In the genomic region with DNA sequence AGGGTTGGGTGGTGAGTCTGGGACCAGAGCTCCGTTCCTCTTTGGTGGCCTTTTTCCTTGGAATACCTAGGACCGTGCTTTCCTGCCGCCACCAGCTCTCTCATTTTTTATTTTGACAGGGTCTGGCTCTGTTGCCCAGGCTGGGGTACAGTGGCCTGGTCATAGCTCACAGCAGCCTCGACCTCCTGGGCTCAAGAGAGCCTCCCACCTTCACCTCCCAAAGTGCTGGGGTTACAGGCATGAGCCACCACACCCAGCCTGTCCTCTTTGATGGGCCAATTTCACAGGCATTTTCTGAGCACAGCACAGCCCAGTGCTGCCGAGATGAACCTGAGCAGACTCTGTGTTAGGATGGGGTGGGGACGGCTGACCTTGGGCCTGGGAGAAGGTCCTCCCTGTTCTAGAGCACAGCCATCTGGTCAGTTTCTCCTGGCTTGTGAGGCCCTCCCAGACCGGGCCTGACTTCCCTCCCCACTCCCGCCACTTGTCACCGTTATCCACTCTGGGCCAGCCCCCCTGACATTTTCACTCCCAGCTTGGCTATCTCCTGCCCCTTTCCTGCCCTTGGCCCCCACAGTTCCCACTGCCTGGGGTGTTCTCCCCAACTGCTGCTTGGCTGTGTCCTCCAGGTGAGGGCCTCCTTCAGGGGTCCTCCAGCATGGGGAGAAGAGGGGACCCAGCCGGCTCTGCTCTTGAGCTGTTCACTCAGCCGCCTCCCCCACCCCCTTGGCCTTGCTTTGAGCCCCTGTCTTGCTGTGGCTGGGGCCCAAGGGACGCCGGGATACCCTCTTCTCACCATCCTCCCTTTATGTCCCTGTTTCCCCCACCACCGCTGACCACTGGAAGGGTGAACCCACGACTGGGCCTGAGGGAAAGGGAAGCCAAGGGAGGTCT, we compare ENCODE assay signal across 13 cellular contexts. TPM values are rescaled to one million over a fixed set of nuclear protein-coding genes. Genes with fewer than 3 reads are reported as not detected.
A peak's percentile ranks its signal among the peaks of the same experiment; 100 is the strongest.
DNase-seq lines count a peak whose midpoint lies in the region; ATAC-seq, FAIRE-seq and TF ChIP-seq lines count a peak whose summit lies in the region.
"Had no signal": no experiment of that assay in that cellular context is flagged by ENCODE, and none has a peak within 500 bp of the region (broad histone marks: within the 10 kb centered on the region; RNA-seq: fewer than 3 reads in every experiment).

No MANE protein-coding gene starts in this region.

- H3K56ac ChIP-seq in H1 (replicated peaks; ENCODE audit: insufficient read length, low read depth, low read length): no peak overlapping the region

- no peak overlapping the region for H4K5ac ChIP-seq in H1 (ENCODE audit: insufficient read length, low read depth, low read length)

- H3K79me1 ChIP-seq in H1 (ENCODE audit: low read depth, low read length): 0 out of 2 replicates have a peak, but pooled peaks cover 3% of the 10 kb centered on the region

- no peak for ATAC-seq in T-cell (replicated peaks in 1 of 4)

- DNase-seq in activated naive CD4-positive, alpha-beta T cell treated with anti-CD3 and anti-CD28 coated beads, Interleukin-2, amount 10 ng/mL, durations not matched to agents 7 days and 5 days: no peak
- no peak for DNase-seq in activated naive CD4-positive, alpha-beta T cell treated with anti-CD3 and anti-CD28 coated beads, Interleukin-2, amount 50 U/mL, for 16 hours
- DNase-seq in T-cell (no peak), H1 (ENCODE audit: low read depth in 1 of 2, low spot score in 2 of 2) (no peak), mesothelial cell of epicardium (ENCODE audit: low spot score in 2 of 2, unreplicated experiment in 2 of 2) (no peak), HK-2 (ENCODE audit: unreplicated experiment) (no peak), NCI-H774 (lab: John Stamatoyannopoulos, UW) (no peak)
- DNase-seq: brain microvascular endothelial cell; effector CD8-positive, alpha-beta T cell; NCI-H1105 treated with DMSO at 0.1 percent for 48 hours; NCI-H2227 treated with DMSO at 0.1 percent for 48 hours; occipital lobe had no signal

- peaks cover 89% of the 10 kb centered on the region for H3K4me1 Mint-ChIP-seq in activated naive CD4-positive, alpha-beta T cell treated with anti-CD3 and anti-CD28 coated beads, Interleukin-2, amount 10 ng/mL, durations not matched to agents 7 days and 5 days
- H3K4me1 Mint-ChIP-seq in T-cell (peaks cover 89 to 95% (median 89%) of the 10 kb centered on the region in 3 donors), mesothelial cell of epicardium (peaks cover 8% of the 10 kb centered on the region)

- H2AK5ac ChIP-seq in H1 (ENCODE audit: low read depth, low read length): 0 out of 2 replicates have a peak overlapping the region, but pooled peaks have one; percentile 13

- H3K36me3 Mint-ChIP-seq in activated naive CD4-positive, alpha-beta T cell treated with anti-CD3 and anti-CD28 coated beads, Interleukin-2, amount 10 ng/mL, durations not matched to agents 7 days and 5 days: peaks cover 51% of the 10 kb centered on the region
- H3K36me3 Mint-ChIP-seq in T-cell: peaks cover 16% of the 10 kb centered on the region
- no peaks in the 10 kb centered on the region for H3K36me3 Mint-ChIP-seq in mesothelial cell of epicardium

- no peak overlapping the region for H3K4me3 Mint-ChIP-seq in activated naive CD4-positive, alpha-beta T cell treated with anti-CD3 and anti-CD28 coated beads, Interleukin-2, amount 10 ng/mL, durations not matched to agents 7 days and 5 days
- H3K4me3 Mint-ChIP-seq in T-cell: peak overlapping the region; percentile 21 to 85 (median 26)
- H3K4me3 Mint-ChIP-seq in mesothelial cell of epicardium: no peak overlapping the region

- H3K23ac ChIP-seq in H1 (ENCODE audit: insufficient read length): no peak overlapping the region

- H3K4me3 ChIP-seq in H1 (ENCODE audit: extremely low read depth in 1 of 4, insufficient read depth in 2 of 4, low read depth in 3 of 4, low read length in 4 of 4) (no peak overlapping the region), skin epidermis (no peak overlapping the region)

- no peak overlapping the region for H2BK120ac ChIP-seq in H1 (replicated peaks; ENCODE audit: low read depth, low read length)

- H3K36me3 ChIP-seq in H1 (ENCODE audit: control insufficient read depth in 2 of 4, insufficient read depth in 4 of 4, low read length in 3 of 4): no peaks in the 10 kb centered on the region
- H3K36me3 ChIP-seq: brain microvascular endothelial cell had no signal

- POLR2A ChIA-PET in T-cell (lab: Charles Lee) (interaction anchor here (1.0 to 1.2 kb wide), 2 partner anchors 13 to 83 kb away, joined by 3 read pairs; no protein-coding TSS in a partner anchor), H1 (lab: Charles Lee; ENCODE audit: partially characterized antibody) (interaction anchor here (1.3 kb wide), 1 partner anchor 7 kb away, joined by 3 read pairs; no protein-coding TSS in a partner anchor)

- no peak overlapping the region for H3K18ac ChIP-seq in H1 (ENCODE audit: extremely low read depth, low read length)

- H2BK20ac ChIP-seq in H1 (ENCODE audit: low read length): no peak overlapping the region

- no peak overlapping the region for H4K91ac ChIP-seq in H1 (replicated peaks; ENCODE audit: insufficient read length, low read length)

- no peak overlapping the region for H3K9ac ChIP-seq in H1 (replicated peaks in 1 of 4; ENCODE audit: extremely low read depth in 1 of 4, low read depth in 3 of 4, low read length in 3 of 4)

- TF ChIP-seq EP300 in H1 (IDR thresholded peaks at IDR 0.05; ENCODE audit: borderline replicate concordance in 1 of 2, low read depth in 2 of 2, low read length in 2 of 2): no peak

- peak overlapping the region; percentile 65 for H3K27ac Mint-ChIP-seq in activated naive CD4-positive, alpha-beta T cell treated with anti-CD3 and anti-CD28 coated beads, Interleukin-2, amount 10 ng/mL, durations not matched to agents 7 days and 5 days
- H3K27ac Mint-ChIP-seq in T-cell (peak overlapping the region; percentile 99 to 100), mesothelial cell of epicardium (no peak overlapping the region)

- no peak overlapping the region for H2BK5ac ChIP-seq in H1 (ENCODE audit: low read depth, low read length)

- H3K9me3 ChIP-seq in H1 (ENCODE audit: insufficient read depth in 2 of 2, low read depth in 1 of 2, low read length in 1 of 2): no peaks in the 10 kb centered on the region

- no peaks in the 10 kb centered on the region for H3K79me2 ChIP-seq in H1 (ENCODE audit: control insufficient read depth in 1 of 2, insufficient read depth in 2 of 2, low read length in 2 of 2)

- CTCF ChIA-PET in activated naive CD4-positive, alpha-beta T cell treated with anti-CD3 and anti-CD28 coated beads, Interleukin-2, amount 10 ng/mL, durations not matched to agents 7 days and 5 days (lab: Charles Lee): interaction anchor here (0.6 kb wide), 1 partner anchor 158 kb away, joined by 3 read pairs; no protein-coding TSS in a partner anchor
- CTCF ChIA-PET in T-cell (lab: Charles Lee) (no interaction called here), H1 (lab: Charles Lee; ENCODE audit: partially characterized antibody) (interaction anchor here (1.1 to 1.9 kb wide), 2 partner anchors 20 to 36 kb away, joined by 3 to 4 read pairs; no protein-coding TSS in a partner anchor)

- H2BK12ac ChIP-seq in H1 (ENCODE audit: low read depth, low read length): 0 out of 2 replicates have a peak overlapping the region, but pooled peaks have one; percentile 9

- no peak overlapping the region for H4K8ac ChIP-seq in H1 (ENCODE audit: extremely low read depth, insufficient read depth, low read length)

- H3K27me3 Mint-ChIP-seq in activated naive CD4-positive, alpha-beta T cell treated with anti-CD3 and anti-CD28 coated beads, Interleukin-2, amount 10 ng/mL, durations not matched to agents 7 days and 5 days: no peaks in the 10 kb centered on the region
- H3K27me3 Mint-ChIP-seq in T-cell (no peaks in the 10 kb centered on the region), mesothelial cell of epicardium (ENCODE audit: low read depth) (no peaks in the 10 kb centered on the region)

- H3K4me2 ChIP-seq in H1 (ENCODE audit: insufficient read depth in 1 of 2, low read depth in 2 of 2, low read length in 2 of 2): no peak overlapping the region

- no peak for FAIRE-seq in H1 (lab: Jason Lieb, UNC)

- H3K9me3 Mint-ChIP-seq in activated naive CD4-positive, alpha-beta T cell treated with anti-CD3 and anti-CD28 coated beads, Interleukin-2, amount 10 ng/mL, durations not matched to agents 7 days and 5 days: no peaks in the 10 kb centered on the region
- H3K9me3 Mint-ChIP-seq in T-cell: no peaks in the 10 kb centered on the region
- no peaks in the 10 kb centered on the region for H3K9me3 Mint-ChIP-seq in mesothelial cell of epicardium

- no peak for TF ChIP-seq CTCF in H1 (IDR thresholded peaks at IDR 0.05; ENCODE audit: control extremely low read depth in 1 of 3, insufficient read depth in 1 of 3, low read depth in 1 of 3, low read length in 3 of 3)
- TF ChIP-seq CTCF in mesothelial cell of epicardium (IDR thresholded peaks at IDR 0.05; ENCODE audit: unreplicated experiment): no peak

- no peak overlapping the region for H3K14ac ChIP-seq in H1 (ENCODE audit: insufficient read length)

- peaks cover 0 to 2% of the 10 kb centered on the region in 2 experiments for H4K20me1 ChIP-seq in H1 (replicated peaks in 1 of 2; ENCODE audit: control insufficient read depth in 1 of 2, insufficient read depth in 2 of 2, low read length in 2 of 2)

- no peak overlapping the region for H2BK15ac ChIP-seq in H1 (ENCODE audit: low read length)

- WGBS in H1 (ENCODE audit: extremely low coverage in 1 of 2, insufficient coverage in 1 of 2, insufficient read length in 1 of 2, insufficient replicate concordance in 2 of 2, low coverage in 1 of 2, low lambda C conversion rate in 2 of 2, missing lambda C conversion rate in 1 of 2), 2 experiments: 94% methylated on average over 15 of the region's 15 CpGs; no CpG with 5 or more reads in 1 of the 2 experiments

- no peaks in the 10 kb centered on the region for H3K23me2 ChIP-seq in H1 (ENCODE audit: low read depth, low read length)

- no peak for TF ChIP-seq RAD21 in H1 (IDR thresholded peaks at IDR 0.05 in 1 of 2, conservative IDR thresholded peaks at IDR 0.05 in 1 of 2; ENCODE audit: low read depth in 2 of 2, low read length in 2 of 2)

- H3K27ac ChIP-seq in H1 (ENCODE audit: low read depth, low read length) (no peak overlapping the region), skin epidermis (peak overlapping the region in 11 of 21 experiments; percentile 7 to 99 (median 31))
- H3K27ac ChIP-seq: brain microvascular endothelial cell had no signal

- no peaks in the 10 kb centered on the region for H3K27me3 ChIP-seq in H1 (replicated peaks in 1 of 4; ENCODE audit: control insufficient read depth in 3 of 4, extremely low read depth in 1 of 4, insufficient read depth in 3 of 4, low read length in 3 of 4)
- H3K27me3 ChIP-seq: brain microvascular endothelial cell had no signal

- TF ChIP-seq POLR2A in H1 (IDR thresholded peaks at IDR 0.05; ENCODE audit: control extremely low read depth in 1 of 2, low read depth in 2 of 2, low read length in 2 of 2): no peak

- no peak overlapping the region for H2AFZ ChIP-seq in H1 (ENCODE audit: low read length)

- H3K4ac ChIP-seq in H1 (replicated peaks; ENCODE audit: insufficient read length, low read depth, low read length): no peak overlapping the region

- peaks cover 0 to 8% (median 5%) of the 10 kb centered on the region in 4 experiments; a peak in 6 of 7 replicates for H3K4me1 ChIP-seq in H1 (replicated peaks in 1 of 4; ENCODE audit: control insufficient read depth in 3 of 4, insufficient read depth in 4 of 4, low read length in 3 of 4)

RNA-seq across cellular contexts. Expression of a gene that starts 5.0 kb away (rescaled TPM):
- total RNA-seq in T-cell (100 to 1,000 TPM; 201 to 314 (median 278) TPM), mesothelial cell of epicardium (23.5 to 25.7 TPM (median 24.8 TPM) in 3 replicates)
- 4.7 and 5.1 TPM in 2 replicates for total RNA-seq in H1 (2021; fragmentation: NEBNext Ultra II Directional; extraction: Animal tissue kit (Norgen Biotek cat#: 25700))
- polyA plus RNA-seq in H1 (2011; rRNA removed): 2.4 and 5.5 TPM in 2 replicates
- 4.9 TPM for polyA plus RNA-seq in H1 (2011; cell fraction: cytosol; rRNA removed)
- polyA plus RNA-seq in H1 (2011; cell fraction: nucleus; rRNA removed): 13.5 TPM
- 2.0 to 4.3 TPM (median 2.9 TPM) in 4 replicates for polyA plus RNA-seq in H1 (2012, experiment 1 of 2)
- polyA plus RNA-seq in H1 (2012, experiment 2 of 2): 0.45 TPM
- polyA plus RNA-seq in H1 (2013, experiment 1 of 2): 1.8 TPM
- 1.7 TPM for polyA plus RNA-seq in H1 (2013, experiment 2 of 2)
- polyA minus RNA-seq in H1 (2011; rRNA and poly(A)+ RNA removed): 6.9 and 7.2 TPM in 2 replicates
- polyA minus RNA-seq in H1 (2011; cell fraction: cytosol; rRNA and poly(A)+ RNA removed): 7.3 TPM
- polyA minus RNA-seq in H1 (2011; cell fraction: nucleus; rRNA and poly(A)+ RNA removed): 6.4 TPM

Comparison
In these comparisons a context has a peak if more than half of its experiments do, and no peak if none do; other contexts are left out.
1. H3K4me3 Mint-ChIP-seq: peak in T-cell (3 of 3); none in activated naive CD4-positive, alpha-beta T cell treated with anti-CD3 and anti-CD28 coated beads, Interleukin-2, amount 10 ng/mL, durations not matched to agents 7 days and 5 days (single experiment) and mesothelial cell of epicardium (single experiment).
2. CTCF ChIA-PET loops: an anchor here in activated naive CD4-positive, alpha-beta T cell treated with anti-CD3 and anti-CD28 coated beads, Interleukin-2, amount 10 ng/mL, durations not matched to agents 7 days and 5 days (0.6 kb wide) and H1 (1.1 to 1.9 kb wide); none called in T-cell.